ENCODE assay signal across 7 cellular contexts in the genomic region with DNA sequence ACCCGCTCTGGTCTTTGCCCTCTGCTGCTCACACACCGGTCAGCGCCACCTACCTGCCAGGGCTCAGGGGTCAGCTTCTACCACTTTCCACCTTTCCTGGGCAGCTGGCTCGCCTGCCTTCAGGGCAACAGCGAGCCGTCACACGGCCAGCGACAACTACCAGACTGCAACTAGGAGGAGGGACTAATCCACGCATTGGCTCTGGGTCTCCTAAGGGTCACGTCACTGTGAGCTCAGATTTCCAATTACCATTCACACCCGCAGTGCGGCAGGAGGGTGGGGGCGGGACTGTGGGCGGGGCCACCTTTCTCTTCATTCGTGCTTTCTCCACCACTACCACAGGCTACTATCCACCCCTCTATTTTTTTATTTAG. TPM values are rescaled to one million over a fixed set of nuclear protein-coding genes. Genes with fewer than 3 reads are reported as not detected.
DNase-seq lines count a peak whose midpoint lies in the region; ATAC-seq, FAIRE-seq and TF ChIP-seq lines count a peak whose summit lies in the region.

Gene BEX5 (minus strand): TSS at position 172 of the 374 bp plus-strand sequence. CDS start 1,712 bp downstream, outside the sequence.

- H3F3A ChIP-seq in neural progenitor cell (ENCODE audit: low read depth) = no peaks in the 10 kb centered on the region

- peak; percentile 88 for DNase-seq in NCI-H748 (lab: John Stamatoyannopoulos, UW; ENCODE audit: unreplicated experiment)
- DNase-seq in activated T-helper 1 cell treated with anti-CD3 and anti-CD28 coated beads, Interleukin-2, amount 50 U/mL, for 16 hours (ENCODE audit: low read depth in 1 of 2, low spot score in 1 of 2) = peak; percentile 13 to 39
- DNase-seq in frontal cortex (ENCODE audit: low spot score in 2 of 2) = peak in 1 of 2 donors; percentile 51
- peak; percentile 54 for DNase-seq in neural progenitor cell (ENCODE audit: low spot score)
- no peak for DNase-seq in type B pancreatic cell (ENCODE audit: extremely low spot score, unreplicated experiment)

- H3K4me1 ChIP-seq in neural progenitor cell = no peaks in the 10 kb centered on the region

- H3K36me3 Mint-ChIP-seq in neural progenitor cell (no peaks in the 10 kb centered on the region), type B pancreatic cell (no peaks in the 10 kb centered on the region)

- TF ChIP-seq CTCF in neural progenitor cell (IDR thresholded peaks at IDR 0.05) (no peak), type B pancreatic cell (conservative IDR thresholded peaks at IDR 0.05) (no peak)

- no peak for FAIRE-seq in frontal cortex (lab: Jason Lieb, UNC)

- no peak within 1 kb of the TSS for H3K27ac ChIP-seq in neural progenitor cell

- H3K4me3 ChIP-seq in neural progenitor cell = peak within 1 kb of the TSS; percentile 29

- peak; percentile 98 for ATAC-seq in GM18907 (IDR thresholded peaks at IDR 0.05; ENCODE audit: unreplicated experiment)
- peak; percentile 92 for ATAC-seq in HG03103 (IDR thresholded peaks at IDR 0.05; ENCODE audit: low read depth, unreplicated experiment)

- H3K27ac Mint-ChIP-seq in neural progenitor cell (peak within 1 kb of the TSS; percentile 39), type B pancreatic cell (peak within 1 kb of the TSS; percentile 96)

- no peaks in the 10 kb centered on the region for H4K20me1 ChIP-seq in neural progenitor cell (ENCODE audit: low read depth)

- peaks cover 3% of the 10 kb centered on the region for H3K27me3 Mint-ChIP-seq in neural progenitor cell (ENCODE audit: insufficient read depth, low read depth)
- peaks cover 20% of the 10 kb centered on the region for H3K27me3 Mint-ChIP-seq in type B pancreatic cell

- H3K9ac ChIP-seq in neural progenitor cell = no peak within 1 kb of the TSS

- H3K4me1 Mint-ChIP-seq in neural progenitor cell (peaks cover 4% of the 10 kb centered on the region), type B pancreatic cell (ENCODE audit: unreplicated experiment) (no peaks in the 10 kb centered on the region)

- H2AFZ ChIP-seq in neural progenitor cell (replicated peaks) = no peak within 1 kb of the TSS

- H3K9me3 ChIP-seq in neural progenitor cell (ENCODE audit: low read depth) = peaks cover 9% of the 10 kb centered on the region

- no peaks in the 10 kb centered on the region for H3K36me3 ChIP-seq in neural progenitor cell

- peak within 1 kb of the TSS; percentile 49 for H3K4me2 ChIP-seq in neural progenitor cell

- H3K79me2 ChIP-seq in neural progenitor cell (ENCODE audit: low read depth) = no peaks in the 10 kb centered on the region

- peak within 1 kb of the TSS; percentile 96 for H3K4me3 Mint-ChIP-seq in neural progenitor cell
- H3K4me3 Mint-ChIP-seq in type B pancreatic cell = peak within 1 kb of the TSS; percentile 96

- H3K9me3 Mint-ChIP-seq in neural progenitor cell (peaks cover 5% of the 10 kb centered on the region), type B pancreatic cell (no peaks in the 10 kb centered on the region)

- H3K27me3 ChIP-seq in neural progenitor cell = no peaks in the 10 kb centered on the region

RNA-seq across cellular contexts. Expression of gene BEX5, which starts in this region (rescaled TPM):
- total RNA-seq in frontal cortex = 55.4 TPM
- 1.6 and 3.8 TPM in 2 replicates for total RNA-seq in neural progenitor cell (ENCODE audit: low replicate concordance)
- total RNA-seq in type B pancreatic cell (ENCODE audit: low replicate concordance) = 3.4 and 22.0 TPM in 2 replicates
